In genomic region chr3:149936812-149937230, GRCh38 we compare ENCODE assay signal across 8 cellular contexts. TPM values are rescaled to one million over a fixed set of nuclear protein-coding genes. Genes with fewer than 3 reads are reported as not detected.
A peak's percentile ranks its signal among the peaks of the same experiment; 100 is the strongest.
DNase-seq lines count a peak whose midpoint lies in the region; ATAC-seq and TF ChIP-seq lines count a peak whose summit lies in the region.

No MANE protein-coding gene starts in this region.

- H3K27me3 ChIP-seq in SJSA1 (replicated peaks): no peaks in the 10 kb centered on the region

- H3K9me3 ChIP-seq in SJSA1 (replicated peaks): no peaks in the 10 kb centered on the region

- peak; percentile 87 for ATAC-seq in GM19438 (IDR thresholded peaks at IDR 0.05; ENCODE audit: low read depth, unreplicated experiment)
- ATAC-seq in HG02970 (IDR thresholded peaks at IDR 0.05; ENCODE audit: low FRiP score, unreplicated experiment): no peak

- H3K27ac ChIP-seq in SJSA1: no peak overlapping the region

- in situ Hi-C loops in astrocyte of the cerebellum (cut with HindIII; ENCODE audit: low sequenced_read_pairs): no loop called here

- H3K36me3 ChIP-seq in SJSA1: no peaks in the 10 kb centered on the region

- peak; percentile 11 for DNase-seq in CMK (ENCODE audit: low read depth)
- DNase-seq in LHCN-M2 (ENCODE audit: low read depth): peak; percentile 54
- peak; percentile 43 to 54 for DNase-seq in SJSA1 (ENCODE audit: low read depth in 1 of 2, low spot score in 2 of 2)
- DNase-seq in astrocyte of the cerebellum (ENCODE audit: low read depth): peak; percentile 45
- DNase-seq in iPS DF 4.7 (ENCODE audit: extremely low read depth, low spot score): peak; percentile 30
- peak; percentile 23 for DNase-seq in stimulated activated CD4-positive, alpha-beta T cell treated with anti-CD3 and anti-CD28 coated beads, Interleukin-1b, Interleukin-23, amount 100 ng/mL, for 48 hours

- no peak overlapping the region for H3K4me3 ChIP-seq in SJSA1
- no peak overlapping the region for H3K4me3 ChIP-seq in astrocyte of the cerebellum (ENCODE audit: low read depth, low read length)

- H3K4me1 ChIP-seq in SJSA1 (replicated peaks): peaks cover 14% of the 10 kb centered on the region; the same call in 1 of the 2 replicates

- peak; percentile 86 for TF ChIP-seq CTCF in astrocyte of the cerebellum (IDR thresholded peaks at IDR 0.05; ENCODE audit: low read depth, low read length, missing control alignments)

RNA-seq across cellular contexts. Expression of gene PFN2, which starts 33.9 kb away (rescaled TPM):
- total RNA-seq in LHCN-M2 (2014; rRNA removed): 163 and 227 TPM in 2 replicates
- 185 TPM for polyA plus RNA-seq in LHCN-M2 (2012)
- 200 and 259 TPM in 2 replicates for total RNA-seq in SJSA1 (2014; rRNA removed; shearing (Covaris generic))
